4 cellular contexts compared by ENCODE assay signal in genomic region chr2:65917990-65918389, GRCh38.
"Had no signal": no experiment of that assay in that cellular context is flagged by ENCODE, and none has a peak within 500 bp of the region (broad histone marks: within the 10 kb centered on the region; RNA-seq: fewer than 3 reads in every experiment).

No MANE protein-coding gene starts in this region.

- DNase-seq: H9, HCEC 1CT had no signal

- H3K4me3 ChIP-seq: GM23338 had no signal

- H3K27ac ChIP-seq: HL-60 had no signal

- ATAC-seq: GM23338 had no signal
